In genomic region chr2:20604957-20605381, GRCh38 we compare ENCODE assay signal across 11 cellular contexts. TPM values are rescaled to one million over a fixed set of nuclear protein-coding genes. Genes with fewer than 3 reads are reported as not detected.
DNase-seq lines count a peak whose midpoint lies in the region; ATAC-seq and TF ChIP-seq lines count a peak whose summit lies in the region.
"Had no signal": no experiment of that assay in that cellular context is flagged by ENCODE, and none has a peak within 500 bp of the region (broad histone marks: within the 10 kb centered on the region; RNA-seq: fewer than 3 reads in every experiment).

No MANE protein-coding gene starts in this region.

- no peak for TF ChIP-seq CTCF in AG10803 (conservative IDR thresholded peaks at IDR 0.05; ENCODE audit: low read length)

- peaks cover 8% of the 10 kb centered on the region for H3K9me3 Mint-ChIP-seq in activated T-helper 1 cell treated with anti-CD3 and anti-CD28 coated beads, Interleukin-12 subunit alpha, Interleukin-12 subunit beta, Interleukin-2, Interleukin-4 antibody, amounts not matched to agents 30 ng/mL and 10 ng/mL and 1 ng/mL, durations not matched to agents 14 hours and 24 hours and 36 hours
- peaks cover 0 to 6% of the 10 kb centered on the region in 2 donors for H3K9me3 Mint-ChIP-seq in stimulated activated naive B cell treated with anti-CD40 and anti-IgM and Interleukin-4, amounts not matched to agents 10 μg/mL and 1 μg/mL and 100 μg/mL, for 72 hours

- H3K27ac Mint-ChIP-seq in activated T-helper 1 cell treated with anti-CD3 and anti-CD28 coated beads, Interleukin-12 subunit alpha, Interleukin-12 subunit beta, Interleukin-2, Interleukin-4 antibody, amounts not matched to agents 30 ng/mL and 10 ng/mL and 1 ng/mL, durations not matched to agents 14 hours and 24 hours and 36 hours: no peak overlapping the region
- no peak overlapping the region for H3K27ac Mint-ChIP-seq in stimulated activated naive B cell treated with anti-CD40 and anti-IgM and Interleukin-4, amounts not matched to agents 10 μg/mL and 1 μg/mL and 100 μg/mL, for 72 hours
- H3K27ac Mint-ChIP-seq: CD4-positive, CD25-positive, alpha-beta regulatory T cell; naive thymus-derived CD4-positive, alpha-beta T cell had no signal

- peak; percentile 75 for ATAC-seq in Right ventricle myocardium superior (ENCODE audit: poor library complexity)
- ATAC-seq in stimulated activated naive B cell treated with anti-CD40 and anti-IgM and Interleukin-4, amounts not matched to agents 10 μg/mL and 1 μg/mL and 100 μg/mL, for 72 hours (replicated peaks): no peak
- ATAC-seq: activated T-cell treated with anti-CD3 and anti-CD28 coated beads, Interleukin-2, amount 50 U/mL, for 4 hours; naive thymus-derived CD4-positive, alpha-beta T cell had no signal

- no peaks in the 10 kb centered on the region for H3K36me3 Mint-ChIP-seq in activated T-helper 1 cell treated with anti-CD3 and anti-CD28 coated beads, Interleukin-12 subunit alpha, Interleukin-12 subunit beta, Interleukin-2, Interleukin-4 antibody, amounts not matched to agents 30 ng/mL and 10 ng/mL and 1 ng/mL, durations not matched to agents 14 hours and 24 hours and 36 hours (ENCODE audit: low read depth)
- peaks cover 7 to 12% of the 10 kb centered on the region in 2 donors for H3K36me3 Mint-ChIP-seq in stimulated activated naive B cell treated with anti-CD40 and anti-IgM and Interleukin-4, amounts not matched to agents 10 μg/mL and 1 μg/mL and 100 μg/mL, for 72 hours

- H3K4me3 ChIP-seq in AG10803 (ENCODE audit: low read length): no peak overlapping the region

- intact Hi-C loops in Right ventricle myocardium superior (cut with DNase I): no loop called here
- intact Hi-C loops in activated T-helper 1 cell treated with anti-CD3 and anti-CD28 coated beads, Interleukin-12 subunit alpha, Interleukin-12 subunit beta, Interleukin-2, Interleukin-4 antibody, amounts not matched to agents 30 ng/mL and 10 ng/mL and 1 ng/mL, durations not matched to agents 14 hours and 24 hours and 36 hours (cut with micrococcal nuclease): no loop called here

- no peaks in the 10 kb centered on the region for H3K4me1 Mint-ChIP-seq in activated T-helper 1 cell treated with anti-CD3 and anti-CD28 coated beads, Interleukin-12 subunit alpha, Interleukin-12 subunit beta, Interleukin-2, Interleukin-4 antibody, amounts not matched to agents 30 ng/mL and 10 ng/mL and 1 ng/mL, durations not matched to agents 14 hours and 24 hours and 36 hours (ENCODE audit: low read depth)
- H3K4me1 Mint-ChIP-seq in stimulated activated naive B cell treated with anti-CD40 and anti-IgM and Interleukin-4, amounts not matched to agents 10 μg/mL and 1 μg/mL and 100 μg/mL, for 72 hours: no peaks in the 10 kb centered on the region
- H3K4me1 Mint-ChIP-seq: CD4-positive, CD25-positive, alpha-beta regulatory T cell; naive thymus-derived CD4-positive, alpha-beta T cell had no signal

- H3K27me3 Mint-ChIP-seq in activated T-helper 1 cell treated with anti-CD3 and anti-CD28 coated beads, Interleukin-12 subunit alpha, Interleukin-12 subunit beta, Interleukin-2, Interleukin-4 antibody, amounts not matched to agents 30 ng/mL and 10 ng/mL and 1 ng/mL, durations not matched to agents 14 hours and 24 hours and 36 hours (ENCODE audit: insufficient read depth): peaks cover 2% of the 10 kb centered on the region
- no peaks in the 10 kb centered on the region for H3K27me3 Mint-ChIP-seq in stimulated activated naive B cell treated with anti-CD40 and anti-IgM and Interleukin-4, amounts not matched to agents 10 μg/mL and 1 μg/mL and 100 μg/mL, for 72 hours
- H3K27me3 Mint-ChIP-seq: CD4-positive, CD25-positive, alpha-beta regulatory T cell had no signal

- no peak overlapping the region for H3K4me3 Mint-ChIP-seq in activated T-helper 1 cell treated with anti-CD3 and anti-CD28 coated beads, Interleukin-12 subunit alpha, Interleukin-12 subunit beta, Interleukin-2, Interleukin-4 antibody, amounts not matched to agents 30 ng/mL and 10 ng/mL and 1 ng/mL, durations not matched to agents 14 hours and 24 hours and 36 hours
- H3K4me3 Mint-ChIP-seq in stimulated activated naive B cell treated with anti-CD40 and anti-IgM and Interleukin-4, amounts not matched to agents 10 μg/mL and 1 μg/mL and 100 μg/mL, for 72 hours: no peak overlapping the region
- H3K4me3 Mint-ChIP-seq: activated T-cell treated with anti-CD3 and anti-CD28 coated beads, Interleukin-2, amount 50 U/mL, for 4 hours; CD4-positive, CD25-positive, alpha-beta regulatory T cell; naive thymus-derived CD4-positive, alpha-beta T cell had no signal

- DNase-seq in AG10803 (ENCODE audit: low read depth) (peak; percentile 95), Right ventricle myocardium superior (peak; percentile 46), pons (ENCODE audit: low spot score) (peak; percentile 76), DMS79 treated with DMSO at 0.1 percent for 48 hours (lab: John Stamatoyannopoulos, UW) (no peak), NCI-H1105 (lab: John Stamatoyannopoulos, UW) (no peak)
- no peak for DNase-seq in activated T-helper 1 cell treated with anti-CD3 and anti-CD28 coated beads, Interleukin-12 subunit alpha, Interleukin-12 subunit beta, Interleukin-2, Interleukin-4 antibody, amounts not matched to agents 30 ng/mL and 10 ng/mL and 1 ng/mL, durations not matched to agents 14 hours and 24 hours and 36 hours (ENCODE audit: low spot score)
- no peak for DNase-seq in stimulated activated naive B cell treated with anti-CD40 and anti-IgM and Interleukin-4, amounts not matched to agents 10 μg/mL and 1 μg/mL and 100 μg/mL, for 72 hours
- DNase-seq: activated T-cell treated with anti-CD3 and anti-CD28 coated beads, Interleukin-2, amount 50 U/mL, for 4 hours; CD4-positive, CD25-positive, alpha-beta regulatory T cell; naive thymus-derived CD4-positive, alpha-beta T cell had no signal

- H3K27ac ChIP-seq in angular gyrus (ENCODE audit: low read depth, low read length): peak overlapping the region; percentile 78

RNA-seq across cellular contexts. Expression of gene HS1BP3, which starts 45.9 kb away (rescaled TPM):
- total RNA-seq in Right ventricle myocardium superior: 19.7 TPM
- total RNA-seq in activated T-helper 1 cell treated with anti-CD3 and anti-CD28 coated beads, Interleukin-12 subunit alpha, Interleukin-12 subunit beta, Interleukin-2, Interleukin-4 antibody, amounts not matched to agents 30 ng/mL and 10 ng/mL and 1 ng/mL, durations not matched to agents 14 hours and 24 hours and 36 hours: 9.1 and 10.2 TPM in 2 replicates

Comparison
In these comparisons a context has a peak if more than half of its experiments do, and no peak if none do; other contexts are left out.
1. DNase-seq: peak in AG10803 (single experiment), Right ventricle myocardium superior (single experiment) and pons (single experiment); none in DMS79 treated with DMSO at 0.1 percent for 48 hours (single experiment), activated T-helper 1 cell treated with anti-CD3 and anti-CD28 coated beads, Interleukin-12 subunit alpha, Interleukin-12 subunit beta, Interleukin-2, Interleukin-4 antibody, amounts not matched to agents 30 ng/mL and 10 ng/mL and 1 ng/mL, durations not matched to agents 14 hours and 24 hours and 36 hours (single experiment), stimulated activated naive B cell treated with anti-CD40 and anti-IgM and Interleukin-4, amounts not matched to agents 10 μg/mL and 1 μg/mL and 100 μg/mL, for 72 hours (single experiment) and NCI-H1105 (single experiment).